ENCODE assay signal across 17 cellular contexts in genomic region chr14:56759633-56760032, GRCh38. TPM values are rescaled to one million over a fixed set of nuclear protein-coding genes. Genes with fewer than 3 reads are reported as not detected.
DNase-seq lines count a peak whose midpoint lies in the region; ATAC-seq, FAIRE-seq and TF ChIP-seq lines count a peak whose summit lies in the region.
"Had no signal": no experiment of that assay in that cellular context is flagged by ENCODE, and none has a peak within 500 bp of the region (broad histone marks: within the 10 kb centered on the region; RNA-seq: fewer than 3 reads in every experiment).

No MANE protein-coding gene starts in this region.

- peaks cover 30% of the 10 kb centered on the region for H3K4me1 ChIP-seq in GM23338 (ENCODE audit: insufficient read depth)
- H3K4me1 ChIP-seq: Caco-2, Peyer's patch had no signal

- FAIRE-seq in HTR-8/SVneo (lab: Jason Lieb, UNC): peak; percentile 31

- H3K79me2 ChIP-seq in GM23338 (replicated peaks; ENCODE audit: insufficient read depth): no peaks in the 10 kb centered on the region

- H3K9me3 Mint-ChIP-seq in GM23338: no peaks in the 10 kb centered on the region; the same call in 2 of the 3 replicates

- peaks cover 35% of the 10 kb centered on the region for H3K4me1 Mint-ChIP-seq in GM23338

- no peak overlapping the region for H3K27ac ChIP-seq in GM23338 (ENCODE audit: low read depth)
- peak overlapping the region; percentile 67 for H3K27ac ChIP-seq in SK-N-MC
- H3K27ac ChIP-seq: Peyer's patch had no signal

- H3K9me2 ChIP-seq in GM23338 (ENCODE audit: insufficient read depth): no peaks in the 10 kb centered on the region
- H3K9me2 ChIP-seq: SK-N-SH had no signal

- no peak overlapping the region for H3K4me3 Mint-ChIP-seq in GM23338

- H3K27me3 Mint-ChIP-seq in GM23338 (ENCODE audit: insufficient read depth, low read depth, poor library complexity): no peaks in the 10 kb centered on the region

- H3K27ac Mint-ChIP-seq in GM23338: no peak overlapping the region

- no peak for TF ChIP-seq POLR2A in GM18505 (IDR thresholded peaks at IDR 0.05; ENCODE audit: borderline replicate concordance, extremely low read depth, insufficient read depth, insufficient read length)

- H3K27me3 ChIP-seq in GM23338 (ENCODE audit: insufficient read depth): no peaks in the 10 kb centered on the region
- H3K27me3 ChIP-seq: Peyer's patch had no signal

- no peak overlapping the region for H3K4me3 ChIP-seq in GM23338
- H3K4me3 ChIP-seq in SK-N-MC: peak overlapping the region; percentile 14
- H3K4me3 ChIP-seq: Peyer's patch had no signal

- H3K36me3 ChIP-seq in GM23338 (ENCODE audit: insufficient read depth) (no peaks in the 10 kb centered on the region), SK-N-MC (ENCODE audit: insufficient read depth, low read length) (no peaks in the 10 kb centered on the region)
- H3K36me3 ChIP-seq: Peyer's patch had no signal

- no peaks in the 10 kb centered on the region for H3K9me3 ChIP-seq in SK-N-MC (ENCODE audit: low read depth, low read length)
- H3K9me3 ChIP-seq: Caco-2, Peyer's patch, SK-N-SH had no signal

- H3F3A ChIP-seq in GM23338 (replicated peaks; ENCODE audit: low read depth): no peaks in the 10 kb centered on the region

- H3K9ac ChIP-seq in SK-N-MC (ENCODE audit: insufficient read length): no peak overlapping the region
- H3K9ac ChIP-seq: SK-N-SH had no signal

- no peaks in the 10 kb centered on the region for H4K20me1 ChIP-seq in GM23338 (replicated peaks; ENCODE audit: insufficient read depth)

- peak overlapping the region; percentile 69; the same call in 1 of the 2 replicates for H2AFZ ChIP-seq in GM23338

- H3K36me3 Mint-ChIP-seq in GM23338 (ENCODE audit: low read depth): no peaks in the 10 kb centered on the region

- peak overlapping the region; percentile 1; the same call in 1 of the 2 replicates for H3K4me2 ChIP-seq in GM23338
- H3K4me2 ChIP-seq: SK-N-SH had no signal

- DNase-seq in GM23338 (ENCODE audit: low spot score): no peak
- DNase-seq in HTR-8/SVneo (ENCODE audit: insufficient read length, low spot score): no peak
- peak; percentile 98 for DNase-seq in NCI-H2107 treated with DMSO at 0.1 percent for 48 hours (lab: John Stamatoyannopoulos, UW; ENCODE audit: unreplicated experiment)
- DNase-seq in SK-N-MC (ENCODE audit: low read depth, low spot score): no peak
- no peak for DNase-seq in SKM-1 (lab: John Stamatoyannopoulos, UW; ENCODE audit: unreplicated experiment)
- DNase-seq in cerebellum (ENCODE audit: low spot score): no peak
- DNase-seq: Caco-2, DMS53, HCEC 1CT, KG1, NCI-H1694 treated with DMSO at 0.1 percent for 48 hours, NCI-H446, Peyer's patch, SK-N-SH had no signal

- TF ChIP-seq CTCF in GM23338 (conservative IDR thresholded peaks at IDR 0.05; ENCODE audit: low read depth in 2 of 2): no peak

- ATAC-seq in GM23338 (no peak), GM18505 (IDR thresholded peaks at IDR 0.05; ENCODE audit: unreplicated experiment) (no peak)
- ATAC-seq: Right ventricle myocardium inferior had no signal

TF ChIP-seq in GM23338, 12 proteins besides CTCF, POLR2A, EP300 and RAD21 (continues in another document):
- TF ChIP-seq REST (IDR thresholded peaks at IDR 0.05; ENCODE audit: unreplicated experiment) (no peak), ZNF114 (CRISPR knock-in tag; IDR thresholded peaks at IDR 0.05) (no peak), EZH2phosphoT487 (IDR thresholded peaks at IDR 0.05; ENCODE audit: unreplicated experiment) (no peak), POLR2AphosphoS5 (IDR thresholded peaks at IDR 0.05; ENCODE audit: low read depth) (no peak), STAT1 (IDR thresholded peaks at IDR 0.05; ENCODE audit: unreplicated experiment) (no peak), EZH2 (IDR thresholded peaks at IDR 0.05; ENCODE audit: low read depth, unreplicated experiment) (no peak), CREB1 (CRISPR knock-in tag; IDR thresholded peaks at IDR 0.05; ENCODE audit: low read depth) (no peak), NANOG (IDR thresholded peaks at IDR 0.05; ENCODE audit: borderline replicate concordance) (no peak)
- TF ChIP-seq, protein P1, sequence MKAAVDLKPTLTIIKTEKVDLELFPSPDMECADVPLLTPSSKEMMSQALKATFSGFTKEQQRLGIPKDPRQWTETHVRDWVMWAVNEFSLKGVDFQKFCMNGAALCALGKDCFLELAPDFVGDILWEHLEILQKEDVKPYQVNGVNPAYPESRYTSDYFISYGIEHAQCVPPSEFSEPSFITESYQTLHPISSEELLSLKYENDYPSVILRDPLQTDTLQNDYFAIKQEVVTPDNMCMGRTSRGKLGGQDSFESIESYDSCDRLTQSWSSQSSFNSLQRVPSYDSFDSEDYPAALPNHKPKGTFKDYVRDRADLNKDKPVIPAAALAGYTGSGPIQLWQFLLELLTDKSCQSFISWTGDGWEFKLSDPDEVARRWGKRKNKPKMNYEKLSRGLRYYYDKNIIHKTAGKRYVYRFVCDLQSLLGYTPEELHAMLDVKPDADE (IDR thresholded peaks at IDR 0.05): no peak

RNA-seq across cellular contexts. Expression of gene OTX2, which starts 50.6 kb away (rescaled TPM):
- 21.2 and 23.9 TPM in 2 replicates for total RNA-seq in GM23338 (2014; rRNA removed; shearing (Covaris generic))
- polyA plus RNA-seq in GM23338 (2016; fragmentation: Nextera tagmentation; extraction: Ambion mirVana): 13.6 and 16.5 TPM in 2 replicates
- total RNA-seq in cerebellum: 24.6 TPM
- total RNA-seq: Caco-2; Peyer's patch; Right ventricle myocardium inferior; T-helper 1 cell treated with Interleukin-12 subunit alpha and Interleukin-12 subunit beta and Interleukin-4 antibody, amounts not matched to agents 30 ng/mL and 1 ng/mL, for 36 hours had no signal
- polyA plus RNA-seq: SK-N-SH had no signal
